In genomic region chr2:108533832-108534576, GRCh38 we compare ENCODE assay signal across 1 cellular context.
A peak's percentile ranks its signal among the peaks of the same experiment; 100 is the strongest.
TF ChIP-seq lines count a peak whose summit lies in the region.

A gene with protein sequence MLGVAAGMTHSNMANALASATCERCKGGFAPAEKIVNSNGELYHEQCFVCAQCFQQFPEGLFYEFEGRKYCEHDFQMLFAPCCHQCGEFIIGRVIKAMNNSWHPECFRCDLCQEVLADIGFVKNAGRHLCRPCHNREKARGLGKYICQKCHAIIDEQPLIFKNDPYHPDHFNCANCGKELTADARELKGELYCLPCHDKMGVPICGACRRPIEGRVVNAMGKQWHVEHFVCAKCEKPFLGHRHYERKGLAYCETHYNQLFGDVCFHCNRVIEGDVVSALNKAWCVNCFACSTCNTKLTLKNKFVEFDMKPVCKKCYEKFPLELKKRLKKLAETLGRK (plus strand): TSS chr2:108534470. CDS start chr2:108534563, 93 bp downstream.

TF ChIP-seq in IMR-90, 13 proteins besides CTCF, POLR2A, EP300 and RAD21:
- no peak for TF ChIP-seq SMC3 (IDR thresholded peaks at IDR 0.05; ENCODE audit: low read depth, low read length)
- TF ChIP-seq RFX5 (IDR thresholded peaks at IDR 0.05; ENCODE audit: low read depth, low read length) = no peak
- peak; percentile 46; the same call in 1 of the 2 replicates for TF ChIP-seq MAZ (IDR thresholded peaks at IDR 0.05; ENCODE audit: borderline replicate concordance, low read depth, low read length)
- TF ChIP-seq NFE2L2 (IDR thresholded peaks at IDR 0.05; ENCODE audit: low read depth, low read length) = no peak
- TF ChIP-seq BHLHE40 (IDR thresholded peaks at IDR 0.05; ENCODE audit: low read depth, low read length) = no peak
- peak; percentile 41; the same call in 1 of the 2 replicates for TF ChIP-seq MXI1 (IDR thresholded peaks at IDR 0.05; ENCODE audit: borderline replicate concordance, low read depth, low read length)
- TF ChIP-seq, protein P1, sequence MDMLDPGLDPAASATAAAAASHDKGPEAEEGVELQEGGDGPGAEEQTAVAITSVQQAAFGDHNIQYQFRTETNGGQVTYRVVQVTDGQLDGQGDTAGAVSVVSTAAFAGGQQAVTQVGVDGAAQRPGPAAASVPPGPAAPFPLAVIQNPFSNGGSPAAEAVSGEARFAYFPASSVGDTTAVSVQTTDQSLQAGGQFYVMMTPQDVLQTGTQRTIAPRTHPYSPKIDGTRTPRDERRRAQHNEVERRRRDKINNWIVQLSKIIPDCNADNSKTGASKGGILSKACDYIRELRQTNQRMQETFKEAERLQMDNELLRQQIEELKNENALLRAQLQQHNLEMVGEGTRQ (IDR thresholded peaks at IDR 0.05; ENCODE audit: low read depth, low read length) = no peak
- no peak for TF ChIP-seq FOS (IDR thresholded peaks at IDR 0.05; ENCODE audit: low read depth, low read length)
